ENCODE assay signal across 28 cellular contexts in genomic region chr18:79354350-79354749, GRCh38. TPM values are rescaled to one million over a fixed set of nuclear protein-coding genes. Genes with fewer than 3 reads are reported as not detected.
"Had no signal": no experiment of that assay in that cellular context is flagged by ENCODE, and none has a peak within 500 bp of the region (broad histone marks: within the 10 kb centered on the region; RNA-seq: fewer than 3 reads in every experiment).

No MANE protein-coding gene starts in this region.

- H3K27ac Mint-ChIP-seq: activated CD4-positive, alpha-beta memory T cell treated with anti-CD3 and anti-CD28 coated beads, Interleukin-2, amount 10 ng/mL, durations not matched to agents 7 days and 5 days; activated CD8-positive, alpha-beta memory T cell treated with anti-CD3 and anti-CD28 coated beads, Interleukin-2, amount 10 ng/mL, durations not matched to agents 7 days and 5 days; activated naive CD4-positive, alpha-beta T cell treated with anti-CD3 and anti-CD28 coated beads, Interleukin-2, amount 10 ng/mL, durations not matched to agents 7 days and 5 days; activated naive CD8-positive, alpha-beta T cell; activated naive CD8-positive, alpha-beta T cell treated with anti-CD3 and anti-CD28 coated beads, Interleukin-2, amount 50 U/mL, for 24 hours had no signal

- H3K27ac ChIP-seq: ascending aorta, cardiac muscle cell, SJCRH30, SK-N-MC, WERI-Rb-1 had no signal

- H3K36me3 Mint-ChIP-seq: activated CD8-positive, alpha-beta memory T cell treated with anti-CD3 and anti-CD28 coated beads, Interleukin-2, amount 10 ng/mL, durations not matched to agents 7 days and 5 days; activated naive CD8-positive, alpha-beta T cell had no signal

- H3K27me3 Mint-ChIP-seq: activated CD4-positive, alpha-beta memory T cell treated with anti-CD3 and anti-CD28 coated beads, Interleukin-2, amount 10 ng/mL, durations not matched to agents 7 days and 5 days; activated CD8-positive, alpha-beta memory T cell treated with anti-CD3 and anti-CD28 coated beads, Interleukin-2, amount 10 ng/mL, durations not matched to agents 7 days and 5 days; activated naive CD4-positive, alpha-beta T cell treated with anti-CD3 and anti-CD28 coated beads, Interleukin-2, amount 10 ng/mL, durations not matched to agents 7 days and 5 days; activated naive CD8-positive, alpha-beta T cell; activated naive CD8-positive, alpha-beta T cell treated with anti-CD3 and anti-CD28 coated beads, Interleukin-2, amount 50 U/mL, for 24 hours; central memory CD8-positive, alpha-beta T cell had no signal

- H3K27me3 ChIP-seq: ascending aorta, cardiac muscle cell, SJCRH30 had no signal

- H3K9me3 Mint-ChIP-seq: activated CD4-positive, alpha-beta memory T cell treated with anti-CD3 and anti-CD28 coated beads, Interleukin-2, amount 10 ng/mL, durations not matched to agents 7 days and 5 days; activated naive CD4-positive, alpha-beta T cell treated with anti-CD3 and anti-CD28 coated beads, Interleukin-2, amount 10 ng/mL, durations not matched to agents 7 days and 5 days; activated naive CD8-positive, alpha-beta T cell treated with anti-CD3 and anti-CD28 coated beads, Interleukin-2, amount 50 U/mL, for 24 hours; central memory CD8-positive, alpha-beta T cell had no signal

- ATAC-seq: activated CD8-positive, alpha-beta memory T cell treated with anti-CD3 and anti-CD28 coated beads, Interleukin-2, amount 10 ng/mL, durations not matched to agents 7 days and 5 days; activated naive CD8-positive, alpha-beta T cell treated with anti-CD3 and anti-CD28 coated beads, Interleukin-2, amount 50 U/mL, for 24 hours; Panc1 had no signal

- H3K4me3 Mint-ChIP-seq: activated CD4-positive, alpha-beta memory T cell treated with anti-CD3 and anti-CD28 coated beads, Interleukin-2, amount 10 ng/mL, durations not matched to agents 7 days and 5 days; activated CD8-positive, alpha-beta memory T cell treated with anti-CD3 and anti-CD28 coated beads, Interleukin-2, amount 10 ng/mL, durations not matched to agents 7 days and 5 days; activated naive CD4-positive, alpha-beta T cell treated with anti-CD3 and anti-CD28 coated beads, Interleukin-2, amount 10 ng/mL, durations not matched to agents 7 days and 5 days; activated naive CD8-positive, alpha-beta T cell; activated naive CD8-positive, alpha-beta T cell treated with anti-CD3 and anti-CD28 coated beads, Interleukin-2, amount 50 U/mL, for 24 hours; central memory CD8-positive, alpha-beta T cell had no signal

- DNase-seq: activated CD4-positive, alpha-beta memory T cell treated with anti-CD3 and anti-CD28 coated beads, Interleukin-2, amount 10 ng/mL, durations not matched to agents 7 days and 5 days; activated CD4-positive, alpha-beta T cell treated with anti-CD3 and anti-CD28 coated beads for 1 hour; activated CD4-positive, alpha-beta T cell treated with anti-CD3 and anti-CD28 coated beads for 48 hours; activated CD4-positive, CD25-positive, alpha-beta regulatory T cell; activated CD8-positive, alpha-beta memory T cell treated with anti-CD3 and anti-CD28 coated beads for 24 hours; activated CD8-positive, alpha-beta memory T cell treated with anti-CD3 and anti-CD28 coated beads, Interleukin-2, amount 10 ng/mL, durations not matched to agents 7 days and 5 days; activated CD8-positive, alpha-beta memory T cell treated with anti-CD3 and anti-CD28 coated beads, Interleukin-2, amount 50 U/mL, for 48 hours; activated effector memory CD4-positive, alpha-beta T cell treated with Interleukin-2 at 50 U/mL for 16 hours; activated naive CD4-positive, alpha-beta T cell treated with anti-CD3 and anti-CD28 coated beads, Interleukin-2, amount 10 ng/mL, durations not matched to agents 7 days and 5 days; activated naive CD8-positive, alpha-beta T cell treated with anti-CD3 and anti-CD28 coated beads, Interleukin-2, amount 50 U/mL, for 24 hours; amniotic stem cell; NCI-H1092; NCI-H1436 treated with DMSO at 0.1 percent for 48 hours; NCI-H1694 treated with DMSO at 0.1 percent for 48 hours; NCI-H2029; NCI-H345; NCI-H524 treated with DMSO at 0.1 percent for 48 hours; SHP77; SJCRH30; T1000; WERI-Rb-1 had no signal

- H3K4me1 ChIP-seq: ascending aorta, SJCRH30 had no signal

- H3K9me3 ChIP-seq: ascending aorta, SJCRH30 had no signal

- H3K36me3 ChIP-seq: SJCRH30 had no signal

- H3K4me3 ChIP-seq: ascending aorta, cardiac muscle cell, SJCRH30, SK-N-MC had no signal

- H3K4me1 Mint-ChIP-seq: activated CD8-positive, alpha-beta memory T cell treated with anti-CD3 and anti-CD28 coated beads, Interleukin-2, amount 10 ng/mL, durations not matched to agents 7 days and 5 days; activated naive CD4-positive, alpha-beta T cell treated with anti-CD3 and anti-CD28 coated beads, Interleukin-2, amount 10 ng/mL, durations not matched to agents 7 days and 5 days; activated naive CD8-positive, alpha-beta T cell treated with anti-CD3 and anti-CD28 coated beads, Interleukin-2, amount 50 U/mL, for 24 hours had no signal

RNA-seq across cellular contexts. Expression of gene NFATC1, which starts 41.4 kb away (rescaled TPM):
- total RNA-seq: RPMI7951 had no signal
